7 cellular contexts compared by ENCODE assay signal in genomic region chr5:170639221-170639925, GRCh38.
"Had no signal": no experiment of that assay in that cellular context is flagged by ENCODE, and none has a peak within 500 bp of the region (broad histone marks: within the 10 kb centered on the region; RNA-seq: fewer than 3 reads in every experiment).

No MANE protein-coding gene starts in this region.

- H3K4me1 ChIP-seq: foreskin keratinocyte had no signal

- H3K27ac ChIP-seq: foreskin keratinocyte, ovary, tibial nerve had no signal

- H3K27me3 ChIP-seq: foreskin keratinocyte, ovary, tibial nerve had no signal

- H3K9me3 ChIP-seq: mucosa of descending colon, ovary, tibial nerve had no signal

- FAIRE-seq: colon, islet of Langerhans had no signal

- H3K4me3 ChIP-seq: mucosa of descending colon, ovary, tibial nerve had no signal

- ATAC-seq: naive thymus-derived CD8-positive, alpha-beta T cell had no signal

- H3K36me3 ChIP-seq: ovary, tibial nerve had no signal
